10 cellular contexts compared by ENCODE assay signal in genomic region chr9:23829580-23830458, GRCh38. TPM values are rescaled to one million over a fixed set of nuclear protein-coding genes. Genes with fewer than 3 reads are reported as not detected.
A peak's percentile ranks its signal among the peaks of the same experiment; 100 is the strongest.
DNase-seq lines count a peak whose midpoint lies in the region; ATAC-seq and TF ChIP-seq lines count a peak whose summit lies in the region.
"Had no signal": no experiment of that assay in that cellular context is flagged by ENCODE, and none has a peak within 500 bp of the region (broad histone marks: within the 10 kb centered on the region; RNA-seq: fewer than 3 reads in every experiment).

No MANE protein-coding gene starts in this region.

- H3K27me3 ChIP-seq in SJCRH30 (no peaks in the 10 kb centered on the region), parathyroid adenoma (ENCODE audit: control insufficient read depth, insufficient read depth, low read length) (peaks cover 8% of the 10 kb centered on the region)
- H3K27me3 ChIP-seq: brain microvascular endothelial cell had no signal

- H3K4me1 ChIP-seq in SJCRH30 (no peaks in the 10 kb centered on the region), parathyroid adenoma (no peaks in the 10 kb centered on the region)

- H2AFZ ChIP-seq in parathyroid adenoma = no peak overlapping the region

- DNase-seq in HT1080 (ENCODE audit: low read depth) (peak; percentile 7), SJCRH30 (peak; percentile 33 to 68), fibroblast of villous mesenchyme (ENCODE audit: low read depth) (peak; percentile 9), NCI-H524 treated with DMSO at 0.1 percent for 48 hours (lab: John Stamatoyannopoulos, UW) (no peak), ecto neural progenitor cell (ENCODE audit: low spot score) (no peak)
- DNase-seq: brain microvascular endothelial cell; DMS153; stimulated activated naive CD4-positive, alpha-beta T cell had no signal

- H3K4me2 ChIP-seq in parathyroid adenoma (ENCODE audit: low read length) = no peak overlapping the region

- no peak for ATAC-seq in HG03095 (IDR thresholded peaks at IDR 0.05; ENCODE audit: unreplicated experiment)

- no peak overlapping the region for H3K9ac ChIP-seq in parathyroid adenoma

- H3K79me2 ChIP-seq in parathyroid adenoma = no peaks in the 10 kb centered on the region

- no peak for TF ChIP-seq CTCF in fibroblast of villous mesenchyme (IDR thresholded peaks at IDR 0.05; ENCODE audit: insufficient read depth, low read depth, low read length)
- no peak for TF ChIP-seq CTCF in parathyroid adenoma (IDR thresholded peaks at IDR 0.05)

- no peak overlapping the region for H3K27ac ChIP-seq in SJCRH30
- H3K27ac ChIP-seq in parathyroid adenoma = no peak overlapping the region
- H3K27ac ChIP-seq: brain microvascular endothelial cell had no signal

- no peak overlapping the region for H3K4me3 ChIP-seq in SJCRH30
- no peak overlapping the region for H3K4me3 ChIP-seq in fibroblast of villous mesenchyme (ENCODE audit: low read depth, low read length)
- peak overlapping the region; percentile 6 for H3K4me3 ChIP-seq in parathyroid adenoma (ENCODE audit: low read depth, low read length)

- H3K36me3 ChIP-seq in SJCRH30 (no peaks in the 10 kb centered on the region), parathyroid adenoma (ENCODE audit: control insufficient read depth, insufficient read depth, low read length) (no peaks in the 10 kb centered on the region)
- H3K36me3 ChIP-seq: brain microvascular endothelial cell had no signal

- H3K9me3 ChIP-seq in SJCRH30 (replicated peaks) (no peaks in the 10 kb centered on the region), parathyroid adenoma (ENCODE audit: control insufficient read depth, low read length) (no peaks in the 10 kb centered on the region)

RNA-seq across cellular contexts. Expression of gene ELAVL2, which starts 3.8 kb away (rescaled TPM):
- 0.45 TPM in 1 of 2 replicates, not detected in the other for total RNA-seq in HT1080 (2014; rRNA removed; shearing (Covaris generic))
- 0.05 and 0.08 TPM in 2 replicates for polyA plus RNA-seq in HT1080 (2015; cell fraction: cytosol; rRNA removed)
- polyA plus RNA-seq in HT1080 (2015; cell fraction: nucleus; rRNA removed) = 0.10 and 0.19 TPM in 2 replicates
- 29.1 and 29.2 TPM in 2 replicates for total RNA-seq in SJCRH30 (2014; rRNA removed; shearing (Covaris generic))
- total RNA-seq in fibroblast of villous mesenchyme = not detected in 2 replicates

Comparison
In these comparisons a context has a peak if more than half of its experiments do, and no peak if none do; other contexts are left out.
1. DNase-seq: peak in HT1080 (single experiment), SJCRH30 (2 of 2) and fibroblast of villous mesenchyme (single experiment); none in NCI-H524 treated with DMSO at 0.1 percent for 48 hours (single experiment) and ecto neural progenitor cell (single experiment).
2. RNA of gene ELAVL2, which starts 3.8 kb away (total RNA-seq): 29.1 to 29.2 TPM in SJCRH30; 0.45 TPM in HT1080 and not detected in fibroblast of villous mesenchyme; every median in the first group is over 10 times any median in the second.